In the genomic region with DNA sequence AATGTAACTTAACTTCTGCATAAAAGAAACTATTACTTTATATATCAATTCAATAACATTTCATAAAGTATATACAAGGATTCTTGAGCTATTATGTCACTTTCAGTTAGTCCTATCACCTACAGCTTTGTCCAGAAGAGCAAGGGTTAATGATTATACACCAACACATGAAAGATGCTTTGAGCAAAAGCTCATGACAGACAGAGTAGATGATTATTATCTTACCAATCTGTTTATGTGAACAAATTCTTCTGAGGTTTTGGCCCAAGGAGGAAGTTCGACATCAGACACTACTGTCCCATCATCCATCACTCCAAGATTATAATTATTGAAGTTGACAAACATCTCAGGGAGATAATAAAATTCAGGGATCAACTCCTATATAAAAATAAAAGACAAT, we compare ENCODE assay signal across 21 cellular contexts.
"Had no signal": no experiment of that assay in that cellular context is flagged by ENCODE, and none has a peak within 500 bp of the region (broad histone marks: within the 10 kb centered on the region; RNA-seq: fewer than 3 reads in every experiment).

No MANE protein-coding gene starts in this region.

- H3K27me3 ChIP-seq: adrenal gland, esophagus squamous epithelium, thyroid gland had no signal

- H3K36me3 ChIP-seq: adrenal gland, esophagus squamous epithelium, left ventricle myocardium inferior, thyroid gland had no signal

- ATAC-seq: activated CD4-positive, CD25-positive, alpha-beta regulatory T cell treated with anti-CD3 and anti-CD28 coated beads, Interleukin-2, amount 50 U/mL, for 24 hours; activated naive CD4-positive, alpha-beta T cell treated with anti-CD3 and anti-CD28 coated beads, Interleukin-2, amount 50 U/mL, for 72 hours had no signal

- H3K9me3 ChIP-seq: esophagus squamous epithelium, left ventricle myocardium inferior, thyroid gland had no signal

- H3K4me3 ChIP-seq: adrenal gland, esophagus squamous epithelium, left ventricle myocardium inferior, thyroid gland had no signal

- DNase-seq: activated CD4-positive, alpha-beta T cell treated with anti-CD3 and anti-CD28 coated beads, Interleukin-2, amount 10 ng/mL, durations not matched to agents 7 days and 5 days; activated CD8-positive, alpha-beta memory T cell treated with anti-CD3 and anti-CD28 coated beads, Interleukin-2, amount 50 U/mL, for 4 hours; activated effector memory CD4-positive, alpha-beta T cell treated with anti-CD3 and anti-CD28 coated beads, Interleukin-2, amount 50 U/mL, for 16 hours; activated T-cell treated with anti-CD3 and anti-CD28 coated beads, Interleukin-2, amount 50 U/mL, for 48 hours; adrenal gland; dermis blood vessel endothelial cell; effector memory CD4-positive, alpha-beta T cell; esophagus squamous epithelium; foreskin fibroblast; hippocampal formation; kidney; left ventricle myocardium inferior; mammary epithelial cell; occipital lobe; posterior cingulate gyrus; stimulated activated naive CD4-positive, alpha-beta T cell; T1000; thyroid gland had no signal

- H3K4me1 ChIP-seq: adrenal gland, esophagus squamous epithelium, left ventricle myocardium inferior, thyroid gland had no signal

- H3K4me3 Mint-ChIP-seq: activated CD4-positive, alpha-beta T cell treated with anti-CD3 and anti-CD28 coated beads, Interleukin-2, amount 10 ng/mL, durations not matched to agents 7 days and 5 days had no signal

- H3K27ac ChIP-seq: adrenal gland, esophagus squamous epithelium, left ventricle myocardium inferior, thyroid gland had no signal

- FAIRE-seq: endothelial cell of umbilical vein had no signal

- H3K27me3 Mint-ChIP-seq: activated CD4-positive, alpha-beta T cell treated with anti-CD3 and anti-CD28 coated beads, Interleukin-2, amount 10 ng/mL, durations not matched to agents 7 days and 5 days had no signal

- H3K27ac Mint-ChIP-seq: activated CD4-positive, alpha-beta T cell treated with anti-CD3 and anti-CD28 coated beads, Interleukin-2, amount 10 ng/mL, durations not matched to agents 7 days and 5 days; activated naive CD4-positive, alpha-beta T cell treated with anti-CD3 and anti-CD28 coated beads, Interleukin-2, amount 50 U/mL, for 72 hours had no signal

- H3K4me1 Mint-ChIP-seq: activated CD4-positive, alpha-beta T cell treated with anti-CD3 and anti-CD28 coated beads, Interleukin-2, amount 10 ng/mL, durations not matched to agents 7 days and 5 days had no signal

- H3K9me3 Mint-ChIP-seq: activated CD4-positive, alpha-beta T cell treated with anti-CD3 and anti-CD28 coated beads, Interleukin-2, amount 10 ng/mL, durations not matched to agents 7 days and 5 days; activated naive CD4-positive, alpha-beta T cell treated with anti-CD3 and anti-CD28 coated beads, Interleukin-2, amount 50 U/mL, for 72 hours had no signal
